Comparison of ENCODE assay signal across 9 cellular contexts in the genomic region with DNA sequence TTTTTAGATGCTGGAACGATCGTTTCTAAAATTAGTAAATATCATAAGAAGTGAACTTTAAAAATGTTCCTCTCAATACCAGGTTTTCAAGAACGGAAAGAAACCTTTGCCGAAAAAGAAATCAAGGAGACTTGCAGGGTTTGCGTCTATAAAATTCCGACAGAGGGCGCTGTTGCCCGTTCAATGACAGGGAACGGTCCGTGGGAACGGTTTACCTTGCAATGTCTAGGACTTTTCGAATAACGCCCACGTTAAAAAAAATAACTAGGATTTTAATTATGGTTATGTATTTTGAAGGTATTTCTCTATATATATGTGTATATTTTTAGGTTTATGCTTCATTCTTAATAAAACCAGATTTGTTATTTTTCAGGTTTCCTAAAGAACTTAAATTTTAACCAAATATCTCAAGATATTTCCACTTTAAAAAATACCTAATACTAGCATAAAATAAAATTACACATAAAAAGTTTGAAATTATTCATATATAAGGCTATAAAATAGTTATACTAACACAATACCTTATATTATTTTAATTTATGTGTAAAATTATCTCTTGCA. TPM values are rescaled to one million over a fixed set of nuclear protein-coding genes. Genes with fewer than 3 reads are reported as not detected.
DNase-seq lines count a peak whose midpoint lies in the region; ATAC-seq and TF ChIP-seq lines count a peak whose summit lies in the region.
"Had no signal": no experiment of that assay in that cellular context is flagged by ENCODE, and none has a peak within 500 bp of the region (broad histone marks: within the 10 kb centered on the region; RNA-seq: fewer than 3 reads in every experiment).

No MANE protein-coding gene starts in this region.

- H3K14ac ChIP-seq in mesenchymal stem cell (ENCODE audit: low read length in 2 of 2): no peak overlapping the region

- no peak overlapping the region for H2BK120ac ChIP-seq in mesenchymal stem cell (ENCODE audit: low read depth, low read length)

- H4K91ac ChIP-seq in mesenchymal stem cell (ENCODE audit: low read length): no peak overlapping the region

- no peak overlapping the region for H3K4ac ChIP-seq in mesenchymal stem cell (ENCODE audit: low read depth in 1 of 2, low read length in 2 of 2)

- DNase-seq in NCI-H2227 (lab: John Stamatoyannopoulos, UW; ENCODE audit: unreplicated experiment) (peak; percentile 79), mesenchymal stem cell (peak; percentile 57)
- DNase-seq in activated CD4-positive, alpha-beta T cell treated with anti-CD3 and anti-CD28 coated beads for 48 hours: peak; percentile 78
- peak; percentile 15 for DNase-seq in effector CD8-positive, alpha-beta T cell (lab: John Stamatoyannopoulos, UW)
- peak; percentile 17 for DNase-seq in stimulated activated CD8-positive, alpha-beta memory T cell treated with anti-CD3 and anti-CD28 coated beads, Interleukin-15, amount 100 ng/mL, for 24 hours (ENCODE audit: low read depth)

- no peak overlapping the region for H2BK15ac ChIP-seq in mesenchymal stem cell (ENCODE audit: low read depth, poor library complexity, severe bottlenecking)

- ATAC-seq in GM18909 (IDR thresholded peaks at IDR 0.05; ENCODE audit: poor library complexity, unreplicated experiment) (peak; percentile 87), HG03139 (IDR thresholded peaks at IDR 0.05; ENCODE audit: unreplicated experiment) (peak; percentile 62)

- no peak overlapping the region for H3K27ac ChIP-seq in C4-2B
- no peak overlapping the region for H3K27ac ChIP-seq in mesenchymal stem cell (ENCODE audit: low read length, poor library complexity, severe bottlenecking)
- H3K27ac ChIP-seq: epithelial cell of prostate had no signal

- no peak overlapping the region for H2BK12ac ChIP-seq in mesenchymal stem cell (ENCODE audit: low read length in 2 of 2)

- peaks cover 11% of the 10 kb centered on the region for H3K4me1 ChIP-seq in mesenchymal stem cell (ENCODE audit: control insufficient read depth, insufficient read depth, low read depth, low read length)

- H3K23ac ChIP-seq in mesenchymal stem cell (ENCODE audit: low read length in 2 of 2): no peak overlapping the region

- peaks cover 41 to 53% of the 10 kb centered on the region in 2 experiments for H3K27me3 ChIP-seq in mesenchymal stem cell (ENCODE audit: control insufficient read depth in 1 of 2, insufficient read depth in 1 of 2, low read length in 2 of 2)

- peak overlapping the region; percentile 89 for H3K4me2 ChIP-seq in mesenchymal stem cell (ENCODE audit: low read length, poor library complexity, severe bottlenecking)

- H3K4me3 ChIP-seq in mesenchymal stem cell (ENCODE audit: insufficient read depth in 1 of 2, low read depth in 1 of 2, low read length in 2 of 2): peak overlapping the region in 1 of 2 experiments; percentile 82

- peak; percentile 83 for TF ChIP-seq CTCF in C4-2B (conservative IDR thresholded peaks at IDR 0.05)

- no peaks in the 10 kb centered on the region for H3K9me3 ChIP-seq in mesenchymal stem cell (ENCODE audit: control insufficient read depth, low read length)

- no peak overlapping the region for H2AFZ ChIP-seq in mesenchymal stem cell (ENCODE audit: low read depth, low read length)

- H4K8ac ChIP-seq in mesenchymal stem cell (ENCODE audit: low read length): no peak overlapping the region

- H2BK5ac ChIP-seq in mesenchymal stem cell (ENCODE audit: low read depth, low read length, poor library complexity, severe bottlenecking): no peak overlapping the region

- peak overlapping the region; percentile 74 for H3K9ac ChIP-seq in mesenchymal stem cell (ENCODE audit: low read length)

- 2% methylated on average over 9 of the region's 14 CpGs for WGBS in mesenchymal stem cell

- H3K36me3 ChIP-seq in mesenchymal stem cell (ENCODE audit: control insufficient read depth in 1 of 2, insufficient read depth in 2 of 2, low read depth in 1 of 2, low read length in 2 of 2): no peaks in the 10 kb centered on the region

- no peak overlapping the region for H3K18ac ChIP-seq in mesenchymal stem cell (ENCODE audit: low read depth in 1 of 2, low read length in 2 of 2)

- no peak overlapping the region for H2AK5ac ChIP-seq in mesenchymal stem cell (ENCODE audit: low read length, severe bottlenecking)

- H3K79me1 ChIP-seq in mesenchymal stem cell (replicated peaks; ENCODE audit: low read length, poor library complexity, severe bottlenecking): no peaks in the 10 kb centered on the region

RNA-seq across cellular contexts. Expression of gene TFAP2B, which starts 2.5 kb away (rescaled TPM):
- polyA plus RNA-seq in mesenchymal stem cell (2013, experiment 1 of 2): not detected
- polyA plus RNA-seq in mesenchymal stem cell (2013, experiment 2 of 2): not detected

Comparison
In these comparisons a context has a peak if more than half of its experiments do, and no peak if none do; other contexts are left out.
1. DNase-seq: peak in every context shown above with its lines; median percentile 79 in NCI-H2227; 78 in activated CD4-positive, alpha-beta T cell treated with anti-CD3 and anti-CD28 coated beads for 48 hours; 57 in mesenchymal stem cell; 17 in stimulated activated CD8-positive, alpha-beta memory T cell treated with anti-CD3 and anti-CD28 coated beads, Interleukin-15, amount 100 ng/mL, for 24 hours; 15 in effector CD8-positive, alpha-beta T cell.